In genomic region chr1:116372651-116373444, GRCh38 we compare ENCODE assay signal across 1 cellular context.
TF ChIP-seq lines count a peak whose summit lies in the region.

Gene ATP1A1 (plus strand): TSS chr1:116373244. CDS start chr1:116373512, 268 bp downstream.

TF ChIP-seq in K562, 482 proteins besides CTCF, POLR2A, EP300 and RAD21 (continued from another document and continues in another):
- TF ChIP-seq RAD51 (IDR thresholded peaks at IDR 0.05; ENCODE audit: borderline replicate concordance, low read depth) (no peak), ZNF431 (CRISPR knock-in tag; IDR thresholded peaks at IDR 0.05) (no peak), ATF3 (IDR thresholded peaks at IDR 0.05) (no peak), ATF3 (CRISPR knock-in tag; conservative IDR thresholded peaks at IDR 0.05) (no peak), RBFOX2 (IDR thresholded peaks at IDR 0.05; ENCODE audit: low read depth, low read length) (peak; percentile 92), SPI1 (IDR thresholded peaks at IDR 0.05; ENCODE audit: borderline replicate concordance, low read depth, low read length) (peak; percentile 85), JUND (IDR thresholded peaks at IDR 0.05; ENCODE audit: borderline replicate concordance, low read depth, low read length) (peak; percentile 81), JUND (tag; IDR thresholded peaks at IDR 0.05; ENCODE audit: borderline replicate concordance, low read depth, low read length) (no peak), ZNF655 (CRISPR knock-in tag; IDR thresholded peaks at IDR 0.05) (no peak), SP1 (CRISPR knock-in tag; IDR thresholded peaks at IDR 0.05) (peak; percentile 97), ZC3H11A (IDR thresholded peaks at IDR 0.05; ENCODE audit: low read depth, low read length) (no peak), PRDM10 (IDR thresholded peaks at IDR 0.05; ENCODE audit: partially characterized antibody) (no peak), SRSF1 (IDR thresholded peaks at IDR 0.05; ENCODE audit: low read depth, low read length) (peak; percentile 93), VEZF1 (CRISPR knock-in tag; IDR thresholded peaks at IDR 0.05) (peak; percentile 32; the same call in 1 of the 2 replicates), SUPT5H (IDR thresholded peaks at IDR 0.05) (peak; percentile 73), ZNF253 (CRISPR knock-in tag; conservative IDR thresholded peaks at IDR 0.05) (no peak), E4F1 (CRISPR knock-in tag; IDR thresholded peaks at IDR 0.05; ENCODE audit: borderline replicate concordance) (no peak), ZNF316 (IDR thresholded peaks at IDR 0.05) (peak; percentile 99), E2F4 (CRISPR knock-in tag; IDR thresholded peaks at IDR 0.05; ENCODE audit: low read depth) (no peak), RB1 (IDR thresholded peaks at IDR 0.05; ENCODE audit: low read depth) (peak; percentile 54; the same call in 1 of the 2 replicates), NR2C2 (CRISPR knock-in tag; IDR thresholded peaks at IDR 0.05) (0 out of 2 replicates have a peak, but pooled peaks have one; percentile 20), NR2C2 (tag; IDR thresholded peaks at IDR 0.05) (0 out of 2 replicates have a peak, but pooled peaks have one; percentile 8), YY1 (IDR thresholded peaks at IDR 0.05; ENCODE audit: borderline replicate concordance in 1 of 3, control insufficient read depth in 1 of 3, extremely low read depth in 1 of 3, insufficient read depth in 3 of 3, insufficient read length in 1 of 3, insufficient replicate concordance in 2 of 3, low read depth in 1 of 3, low read length in 2 of 3) (peak in 2 of 3 experiments; percentile 62 to 64), TAF15 (IDR thresholded peaks at IDR 0.05; ENCODE audit: low read depth, low read length) (no peak), KHSRP (IDR thresholded peaks at IDR 0.05) (no peak), CBX5 (IDR thresholded peaks at IDR 0.05; ENCODE audit: borderline replicate concordance, low read depth) (no peak; the same call in 1 of the 2 replicates), NEUROD1 (IDR thresholded peaks at IDR 0.05; ENCODE audit: borderline replicate concordance, low read depth, low read length, partially characterized antibody) (peak; percentile 74), ZBTB49 (CRISPR knock-in tag; IDR thresholded peaks at IDR 0.05; ENCODE audit: borderline replicate concordance) (no peak), NR4A1 (CRISPR knock-in tag; IDR thresholded peaks at IDR 0.05) (no peak), NR4A1 (tag; IDR thresholded peaks at IDR 0.05) (no peak), KLF1 (tag; IDR thresholded peaks at IDR 0.05) (peak; percentile 99), ETS1 (conservative IDR thresholded peaks at IDR 0.05; ENCODE audit: control insufficient read depth, low read depth, low read length) (peak; percentile 80; the same call in 1 of the 2 replicates), L3MBTL2 (IDR thresholded peaks at IDR 0.05) (peak; percentile 64; the same call in 1 of the 2 replicates), CREB3 (tag; conservative IDR thresholded peaks at IDR 0.05; ENCODE audit: low read depth) (no peak), ZZZ3 (IDR thresholded peaks at IDR 0.05) (no peak), HCFC1 (IDR thresholded peaks at IDR 0.05; ENCODE audit: low read depth, low read length) (peak; percentile 39; the same call in 1 of the 2 replicates), NKRF (IDR thresholded peaks at IDR 0.05; ENCODE audit: borderline replicate concordance) (no peak), ZNF395 (CRISPR knock-in tag; IDR thresholded peaks at IDR 0.05) (peak; percentile 62; the same call in 1 of the 2 replicates), PTTG1 (tag; IDR thresholded peaks at IDR 0.05; ENCODE audit: low read depth) (no peak), EWSR1 (IDR thresholded peaks at IDR 0.05; ENCODE audit: borderline replicate concordance, low read depth, partially characterized antibody) (no peak), ZNF644 (tag; IDR thresholded peaks at IDR 0.05; ENCODE audit: low read depth) (no peak), NR1H2 (CRISPR knock-in tag; IDR thresholded peaks at IDR 0.05) (peak; percentile 71; the same call in 1 of the 2 replicates)
